Comparison of ENCODE assay signal across 19 cellular contexts in genomic region chr1:76547916-76548315, GRCh38.
DNase-seq lines count a peak whose midpoint lies in the region; ATAC-seq and TF ChIP-seq lines count a peak whose summit lies in the region.
"Had no signal": no experiment of that assay in that cellular context is flagged by ENCODE, and none has a peak within 500 bp of the region (broad histone marks: within the 10 kb centered on the region; RNA-seq: fewer than 3 reads in every experiment).

No MANE protein-coding gene starts in this region.

- H3K4me1 ChIP-seq in endodermal cell (ENCODE audit: control insufficient read depth, insufficient read depth, low read length) (no peaks in the 10 kb centered on the region), ovary (ENCODE audit: insufficient read depth) (no peaks in the 10 kb centered on the region)
- H3K4me1 ChIP-seq: breast epithelium, SJCRH30 had no signal

- no peaks in the 10 kb centered on the region for H3K27me3 Mint-ChIP-seq in endodermal cell (ENCODE audit: insufficient read depth)

- H3K27ac Mint-ChIP-seq in endodermal cell = peak overlapping the region; percentile 45

- no peak overlapping the region for H3K9ac ChIP-seq in endodermal cell (ENCODE audit: extremely low read depth, low read length, poor library complexity, severe bottlenecking)

- H3K9me3 ChIP-seq in endodermal cell (ENCODE audit: control insufficient read depth, low read length) = no peaks in the 10 kb centered on the region
- H3K9me3 ChIP-seq in ovary = no peaks in the 10 kb centered on the region
- H3K9me3 ChIP-seq: breast epithelium, SJCRH30 had no signal

- H3K9me3 Mint-ChIP-seq in endodermal cell = no peaks in the 10 kb centered on the region
- H3K9me3 Mint-ChIP-seq: nephron had no signal

- intact Hi-C loops in ovary (cut with DNase I) = no loop called here

- H3K4me3 Mint-ChIP-seq in endodermal cell = no peak overlapping the region
- H3K4me3 Mint-ChIP-seq: nephron had no signal

- ATAC-seq in GM21526 (IDR thresholded peaks at IDR 0.05; ENCODE audit: low FRiP score, unreplicated experiment) (no peak), GM21717 (IDR thresholded peaks at IDR 0.05; ENCODE audit: unreplicated experiment) (no peak)
- ATAC-seq: esophagus mucosa had no signal

- no peaks in the 10 kb centered on the region for H3K36me3 Mint-ChIP-seq in endodermal cell (ENCODE audit: low read depth)

- DNase-seq in DMS53 treated with DMSO at 0.1 percent for 48 hours (lab: John Stamatoyannopoulos, UW; ENCODE audit: unreplicated experiment) (peak; percentile 6), NCI-H146 treated with DMSO at 0.1 percent for 48 hours (lab: John Stamatoyannopoulos, UW; ENCODE audit: unreplicated experiment) (peak; percentile 23), endodermal cell (peak; percentile 55), mucosa of gallbladder (ENCODE audit: low spot score) (peak; percentile 38), ovary (no peak), putamen (ENCODE audit: low spot score) (no peak)
- DNase-seq: activated CD4-positive, alpha-beta T cell treated with anti-CD3 and anti-CD28 coated beads for 1 hour; activated effector memory CD4-positive, alpha-beta T cell treated with Interleukin-2 at 50 U/mL for 16 hours; dorsolateral prefrontal cortex; mesenchymal stem cell; NCI-H1436; NCI-H446; SJCRH30; stimulated activated CD4-positive, alpha-beta T cell treated with anti-CD3 and anti-CD28 coated beads, Interleukin-12 subunit alpha, Interleukin-12 subunit beta, amount 100 ng/mL, for 4 hours had no signal

- H3K4me1 Mint-ChIP-seq in endodermal cell = peaks cover 10% of the 10 kb centered on the region

- TF ChIP-seq CTCF in endodermal cell (conservative IDR thresholded peaks at IDR 0.05) (peak; percentile 62), ovary (IDR thresholded peaks at IDR 0.05) (no peak)

- no peak for TF ChIP-seq EP300 in ovary (IDR thresholded peaks at IDR 0.05)

- H3K36me3 ChIP-seq in endodermal cell (ENCODE audit: control insufficient read depth, insufficient read depth, low read length) (no peaks in the 10 kb centered on the region), ovary (no peaks in the 10 kb centered on the region)
- H3K36me3 ChIP-seq: breast epithelium, SJCRH30 had no signal

- TF ChIP-seq POLR2A in ovary (IDR thresholded peaks at IDR 0.05) = no peak

- no peaks in the 10 kb centered on the region for H3K27me3 ChIP-seq in endodermal cell (ENCODE audit: control insufficient read depth, insufficient read depth, low read length, poor library complexity, severe bottlenecking)
- H3K27me3 ChIP-seq in ovary = no peaks in the 10 kb centered on the region
- H3K27me3 ChIP-seq: breast epithelium, dorsolateral prefrontal cortex, SJCRH30 had no signal

- no peak overlapping the region for H3K4me3 ChIP-seq in endodermal cell (ENCODE audit: low read length)
- H3K4me3 ChIP-seq in ovary = no peak overlapping the region
- H3K4me3 ChIP-seq: breast epithelium, dorsolateral prefrontal cortex, SJCRH30 had no signal

- H3K27ac ChIP-seq in endodermal cell (ENCODE audit: low read depth, low read length) (no peak overlapping the region), ovary (no peak overlapping the region)
- H3K27ac ChIP-seq: breast epithelium, dorsolateral prefrontal cortex, SJCRH30 had no signal

Comparison
In these comparisons a context has a peak if more than half of its experiments do, and no peak if none do; other contexts are left out.
1. DNase-seq: peak in DMS53 treated with DMSO at 0.1 percent for 48 hours (single experiment), NCI-H146 treated with DMSO at 0.1 percent for 48 hours (single experiment), endodermal cell (single experiment) and mucosa of gallbladder (single experiment); none in ovary (0 of 5) and putamen (single experiment).